ENCODE assay signal across 37 cellular contexts in the genomic region with DNA sequence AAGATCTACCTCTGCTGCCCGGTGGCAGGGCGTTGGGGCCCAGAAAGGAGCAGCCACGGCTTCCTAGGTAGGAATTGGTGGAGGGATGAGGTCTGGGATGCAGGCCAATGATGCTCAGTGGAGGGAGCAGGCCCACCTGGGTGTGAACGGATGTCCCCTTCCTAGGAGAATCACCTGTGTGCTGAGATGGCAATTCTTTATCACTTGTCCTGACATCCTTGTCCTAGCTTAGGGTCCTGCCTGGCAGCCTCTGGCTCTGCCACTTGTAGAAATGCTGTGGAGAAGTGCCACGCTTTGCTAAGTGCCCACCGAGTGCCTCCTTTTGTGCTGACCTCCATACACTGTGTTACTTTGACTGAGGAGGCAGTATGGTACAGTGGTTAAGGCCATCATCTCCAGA. TPM values are rescaled to one million over a fixed set of nuclear protein-coding genes. Genes with fewer than 3 reads are reported as not detected.
"Had no signal": no experiment of that assay in that cellular context is flagged by ENCODE, and none has a peak within 500 bp of the region (broad histone marks: within the 10 kb centered on the region; RNA-seq: fewer than 3 reads in every experiment).

No MANE protein-coding gene starts in this region.

- FAIRE-seq: astrocyte, bronchial epithelial cell, TTC549 had no signal

- DNase-seq: activated B cell treated with CpG ODN at 0.5 μM for 24 hours; activated CD4-positive, alpha-beta memory T cell treated with anti-CD3 and anti-CD28 coated beads for 36 hours; activated CD4-positive, alpha-beta T cell treated with anti-CD3 and anti-CD28 coated beads for 1 hour; activated CD4-positive, alpha-beta T cell treated with anti-CD3 and anti-CD28 coated beads for 36 hours; activated CD4-positive, alpha-beta T cell treated with anti-CD3 and anti-CD28 coated beads for 48 hours; activated CD4-positive, alpha-beta T cell treated with anti-CD3 and anti-CD28 coated beads, Interleukin-2, amount 10 ng/mL, durations not matched to agents 7 days and 5 days; activated CD8-positive, alpha-beta memory T cell treated with anti-CD3 and anti-CD28 coated beads, Interleukin-2, amount 50 U/mL, for 4 hours; activated CD8-positive, alpha-beta T cell treated with anti-CD3 and anti-CD28 coated beads for 36 hours; activated effector memory CD4-positive, alpha-beta T cell treated with anti-CD3 and anti-CD28 coated beads, Interleukin-2, amount 50 U/mL, for 16 hours; activated gamma-delta T cell treated with Interleukin-2 at 50 U/mL for 16 hours; activated naive CD4-positive, alpha-beta T cell; activated naive CD4-positive, alpha-beta T cell treated with anti-CD3 and anti-CD28 coated beads for 36 hours; activated naive CD4-positive, alpha-beta T cell treated with anti-CD3 and anti-CD28 coated beads, Interleukin-2, amount 50 U/mL, for 16 hours; activated naive CD8-positive, alpha-beta T cell treated with anti-CD3 and anti-CD28 coated beads for 36 hours; activated T-cell treated with anti-CD3 and anti-CD28 coated beads for 4 hours; activated T-cell treated with anti-CD3 and anti-CD28 coated beads, Interleukin-2, amount 50 U/mL, for 1 hour; activated T-cell treated with anti-CD3 and anti-CD28 coated beads, Interleukin-2, amount 50 U/mL, for 4 hours; activated T-cell treated with anti-CD3 and anti-CD28 coated beads, Interleukin-2, amount 50 U/mL, for 72 hours; adrenal gland; amniotic stem cell; body of pancreas; brain microvascular endothelial cell; caudate nucleus; cerebellar nuclear complex; SW 1271; T-helper 1 cell; T-helper 2 cell; T-helper 9 cell had no signal

- H3K36me3 ChIP-seq: adrenal gland, brain microvascular endothelial cell, cardiac muscle cell had no signal

- H3K9me3 ChIP-seq: adrenal gland, body of pancreas had no signal

- H3K27ac ChIP-seq: adrenal gland, body of pancreas, brain microvascular endothelial cell, cardiac muscle cell, VCaP had no signal

- ATAC-seq: activated CD4-positive, alpha-beta T cell treated with anti-CD3 and anti-CD28 coated beads for 36 hours; activated CD8-positive, alpha-beta T cell treated with anti-CD3 and anti-CD28 coated beads for 36 hours; activated naive CD4-positive, alpha-beta T cell treated with anti-CD3 and anti-CD28 coated beads, Interleukin-2, amount 50 U/mL, for 72 hours; activated T-cell treated with anti-CD3 and anti-CD28 coated beads, Interleukin-2, amount 50 U/mL, for 4 hours; activated T-cell treated with anti-CD3 and anti-CD28 coated beads, Interleukin-2, amount 50 U/mL, for 72 hours; activated T-helper 17 cell treated with anti-CD3 and anti-CD28 coated beads, Interleukin-2, amount 50 U/mL, for 72 hours; body of pancreas had no signal

- H3K27me3 ChIP-seq: adrenal gland, body of pancreas, brain microvascular endothelial cell, cardiac muscle cell had no signal

- H3K4me3 ChIP-seq: adrenal gland, body of pancreas, cardiac muscle cell had no signal

RNA-seq across cellular contexts. Expression of a gene that starts 12.8 kb away (rescaled TPM):
- total RNA-seq: activated B cell treated with CpG ODN at 0.5 μM for 24 hours; activated CD4-positive, alpha-beta memory T cell treated with anti-CD3 and anti-CD28 coated beads for 36 hours; activated CD4-positive, alpha-beta T cell treated with anti-CD3 and anti-CD28 coated beads for 36 hours; activated CD4-positive, alpha-beta T cell treated with anti-CD3 and anti-CD28 coated beads, Interleukin-2, amount 10 ng/mL, durations not matched to agents 7 days and 5 days; activated CD8-positive, alpha-beta memory T cell treated with anti-CD3 and anti-CD28 coated beads for 36 hours; activated CD8-positive, alpha-beta T cell treated with anti-CD3 and anti-CD28 coated beads for 36 hours; activated naive CD4-positive, alpha-beta T cell treated with anti-CD3 and anti-CD28 coated beads for 36 hours; activated naive CD4-positive, alpha-beta T cell treated with anti-CD3 and anti-CD28 coated beads, Interleukin-2, amount 50 U/mL, for 72 hours; activated naive CD8-positive, alpha-beta T cell treated with anti-CD3 and anti-CD28 coated beads for 36 hours; activated T-cell treated with anti-CD3 and anti-CD28 coated beads, Interleukin-2, amount 50 U/mL, for 4 hours; activated T-cell treated with anti-CD3 and anti-CD28 coated beads, Interleukin-2, amount 50 U/mL, for 72 hours; activated T-helper 1 cell treated with anti-CD3 and anti-CD28 coated beads, Interleukin-12 subunit alpha, Interleukin-12 subunit beta, Interleukin-2, Interleukin-4 antibody, amounts not matched to agents 30 ng/mL and 10 ng/mL and 1 ng/mL, durations not matched to agents 14 hours and 24 hours and 36 hours; activated T-helper 17 cell treated with anti-CD3 and anti-CD28 coated beads, Interleukin-2, amount 50 U/mL, for 72 hours; adrenal gland had no signal
